Comparison of ENCODE assay signal across 10 cellular contexts in genomic region chr19:43759515-43759914, GRCh38. TPM values are rescaled to one million over a fixed set of nuclear protein-coding genes. Genes with fewer than 3 reads are reported as not detected.
DNase-seq lines count a peak whose midpoint lies in the region; ATAC-seq and TF ChIP-seq lines count a peak whose summit lies in the region.
"Had no signal": no experiment of that assay in that cellular context is flagged by ENCODE, and none has a peak within 500 bp of the region (broad histone marks: within the 10 kb centered on the region; RNA-seq: fewer than 3 reads in every experiment).

No MANE protein-coding gene starts in this region.

- H3K9ac ChIP-seq in Karpas-422 (ENCODE audit: low read length) (no peak overlapping the region), adipocyte (ENCODE audit: low read length) (no peak overlapping the region)

- H3K9me3 Mint-ChIP-seq in nephron progenitor cell = no peaks in the 10 kb centered on the region

- no peak overlapping the region for H3K4me3 Mint-ChIP-seq in nephron progenitor cell

- H3K36me3 Mint-ChIP-seq in nephron progenitor cell (ENCODE audit: low read depth) = peaks cover 7% of the 10 kb centered on the region

- H3K36me3 ChIP-seq in Karpas-422 (ENCODE audit: insufficient read depth, low read length) (peaks cover 6% of the 10 kb centered on the region), adipocyte (ENCODE audit: control insufficient read depth, insufficient read depth, low read length, severe bottlenecking) (no peaks in the 10 kb centered on the region)

- H3K4me2 ChIP-seq in Karpas-422 (ENCODE audit: low read depth, low read length, poor library complexity, severe bottlenecking) = no peak overlapping the region

- peaks cover 7% of the 10 kb centered on the region for H3K79me2 ChIP-seq in Karpas-422 (ENCODE audit: low read length)

- H3K9me3 ChIP-seq in Karpas-422 (ENCODE audit: low read length) (no peaks in the 10 kb centered on the region), adipocyte (ENCODE audit: control insufficient read depth, low read length) (no peaks in the 10 kb centered on the region)

- no peaks in the 10 kb centered on the region for H4K20me1 ChIP-seq in Karpas-422 (ENCODE audit: insufficient read depth, low read depth, low read length)

- H3K4me3 ChIP-seq in Karpas-422 (ENCODE audit: low read length) (no peak overlapping the region), adipocyte (ENCODE audit: low read length) (no peak overlapping the region), coronary artery (no peak overlapping the region)

- H3K9me2 ChIP-seq in Karpas-422 (replicated peaks; ENCODE audit: insufficient read depth, low read length) = no peaks in the 10 kb centered on the region

- H3K27me3 ChIP-seq in Karpas-422 (ENCODE audit: low read length) = no peaks in the 10 kb centered on the region
- H3K27me3 ChIP-seq in adipocyte (replicated peaks; ENCODE audit: control insufficient read depth, insufficient read depth, low read length) = no peaks in the 10 kb centered on the region

- H3K27me3 Mint-ChIP-seq in nephron progenitor cell (ENCODE audit: low read depth, poor library complexity) = peaks cover 2% of the 10 kb centered on the region

- peaks cover 50% of the 10 kb centered on the region for H3K4me1 Mint-ChIP-seq in nephron progenitor cell

- H3K27ac ChIP-seq in Karpas-422 (ENCODE audit: low read length) = no peak overlapping the region
- no peak overlapping the region for H3K27ac ChIP-seq in coronary artery

- H3K27ac Mint-ChIP-seq in nephron progenitor cell = peak overlapping the region; percentile 64

- 0 out of 2 replicates have a peak overlapping the region, but pooled peaks have one; percentile 33 for H2AFZ ChIP-seq in Karpas-422 (ENCODE audit: low read length)

- no peak for TF ChIP-seq POLR2A in GM18505 (IDR thresholded peaks at IDR 0.05; ENCODE audit: borderline replicate concordance, extremely low read depth, insufficient read depth, insufficient read length)

- peak; percentile 93 for DNase-seq in ELR (ENCODE audit: low read depth)
- peak; percentile 59 for DNase-seq in Karpas-422
- peak; percentile 63 for DNase-seq in adipocyte (ENCODE audit: low read depth)
- DNase-seq in nephron progenitor cell = no peak
- DNase-seq in coronary artery (ENCODE audit: low spot score) = no peak
- DNase-seq: activated gamma-delta T cell, NCI-H1048 had no signal

- no peak for ATAC-seq in GM19463 (IDR thresholded peaks at IDR 0.05; ENCODE audit: unreplicated experiment)
- ATAC-seq in GM18505 (IDR thresholded peaks at IDR 0.05; ENCODE audit: unreplicated experiment) = no peak
- ATAC-seq in HG03108 (IDR thresholded peaks at IDR 0.05; ENCODE audit: unreplicated experiment) = no peak

- TF ChIP-seq CTCF in nephron progenitor cell (IDR thresholded peaks at IDR 0.05) = no peak
- TF ChIP-seq CTCF in coronary artery (IDR thresholded peaks at IDR 0.05) = no peak

- H3K4me1 ChIP-seq in Karpas-422 (ENCODE audit: low read length) (peaks cover 19% of the 10 kb centered on the region), adipocyte (ENCODE audit: control insufficient read depth, insufficient read depth, low read length) (peaks cover 57% of the 10 kb centered on the region)

RNA-seq across cellular contexts. Expression of gene SMG9, which starts 4.8 kb away (rescaled TPM):
- 11.0 and 27.8 TPM in 2 replicates for total RNA-seq in Karpas-422 (2014; rRNA removed; shearing (Covaris generic); ENCODE audit: low replicate concordance)

RNA-seq across cellular contexts. Expression of gene KCNN4, which starts 21.3 kb away (rescaled TPM):
- total RNA-seq in Karpas-422 (2014; rRNA removed; shearing (Covaris generic); ENCODE audit: low replicate concordance) = 0.32 TPM in 1 of 2 replicates, not detected in the other

RNA-seq across cellular contexts. Expression of gene LYPD5, which starts 42.7 kb away (rescaled TPM):
- total RNA-seq in Karpas-422 (2014; rRNA removed; shearing (Covaris generic); ENCODE audit: low replicate concordance) = not detected in 2 replicates

RNA-seq across cellular contexts. Expression of gene IRGC, which starts 43.6 kb away (rescaled TPM):
- total RNA-seq in Karpas-422 (2014; rRNA removed; shearing (Covaris generic); ENCODE audit: low replicate concordance) = not detected in 2 replicates

Comparison
In these comparisons a context has a peak if more than half of its experiments do, and no peak if none do; other contexts are left out.
1. DNase-seq: peak in ELR (single experiment), Karpas-422 (single experiment) and adipocyte (single experiment); none in nephron progenitor cell (single experiment) and coronary artery (single experiment).